18 cellular contexts compared by ENCODE assay signal in genomic region chr3:56771376-56771775, GRCh38. TPM values are rescaled to one million over a fixed set of nuclear protein-coding genes. Genes with fewer than 3 reads are reported as not detected.
DNase-seq lines count a peak whose midpoint lies in the region; ATAC-seq and TF ChIP-seq lines count a peak whose summit lies in the region.
"Had no signal": no experiment of that assay in that cellular context is flagged by ENCODE, and none has a peak within 500 bp of the region (broad histone marks: within the 10 kb centered on the region; RNA-seq: fewer than 3 reads in every experiment).

No MANE protein-coding gene starts in this region.

- CTCF ChIA-PET in CD4-positive, alpha-beta memory T cell (lab: Charles Lee; ENCODE audit: partially characterized antibody), result interaction anchor here (1.6 to 7.0 kb wide), 2 partner anchors 11 to 28 kb away, joined by 6 to 28 read pairs; no protein-coding TSS in a partner anchor
- CTCF ChIA-PET in activated CD8-positive, alpha-beta T cell treated with anti-CD3 and anti-CD28 coated beads for 36 hours (lab: Charles Lee), result interaction anchor here (1.5 to 3.1 kb wide), 3 partner anchors 11 to 27 kb away, joined by 3 to 16 read pairs (median 5); no protein-coding TSS in a partner anchor
- CTCF ChIA-PET in naive thymus-derived CD4-positive, alpha-beta T cell (lab: Charles Lee), result no interaction called here

- H3K4me3 ChIP-seq in CD4-positive, alpha-beta memory T cell (ENCODE audit: low read length in 2 of 2), result no peak overlapping the region
- H3K4me3 ChIP-seq in naive thymus-derived CD4-positive, alpha-beta T cell (ENCODE audit: low read length), result no peak overlapping the region
- H3K4me3 ChIP-seq: BLaER1 treated with 17β-estradiol and CSF1 and Interleukin-3, amounts not matched to agents 10 nM and 100 nM; lung; prostate gland; skin epidermis; thoracic aorta had no signal

- no peak for TF ChIP-seq CTCF in activated CD8-positive, alpha-beta T cell treated with anti-CD3 and anti-CD28 coated beads for 36 hours (IDR thresholded peaks at IDR 0.05)

- H3K4me3 Mint-ChIP-seq in CD4-positive, alpha-beta memory T cell, result peak overlapping the region in 3 of 8 donors; percentile 26 to 43 (median 42)
- no peak overlapping the region for H3K4me3 Mint-ChIP-seq in activated CD8-positive, alpha-beta T cell treated with anti-CD3 and anti-CD28 coated beads for 36 hours
- peak overlapping the region in 1 of 10 donors; percentile 3 for H3K4me3 Mint-ChIP-seq in naive thymus-derived CD4-positive, alpha-beta T cell
- H3K4me3 Mint-ChIP-seq: brain, HFFc6 had no signal

- no peaks in the 10 kb centered on the region for H3K27me3 ChIP-seq in CD4-positive, alpha-beta memory T cell (ENCODE audit: insufficient read depth, low read length)
- no peaks in the 10 kb centered on the region for H3K27me3 ChIP-seq in naive thymus-derived CD4-positive, alpha-beta T cell (ENCODE audit: control insufficient read depth in 2 of 2, insufficient read depth in 2 of 2, low read length in 2 of 2)
- H3K27me3 ChIP-seq: BLaER1 treated with 17β-estradiol and CSF1 and Interleukin-3, amounts not matched to agents 10 nM and 100 nM had no signal

- peaks cover 36 to 75% (median 57%) of the 10 kb centered on the region in 4 donors for H3K4me1 Mint-ChIP-seq in CD4-positive, alpha-beta memory T cell
- H3K4me1 Mint-ChIP-seq in activated CD8-positive, alpha-beta T cell treated with anti-CD3 and anti-CD28 coated beads for 36 hours (ENCODE audit: low read depth), result peaks cover 67% of the 10 kb centered on the region
- H3K4me1 Mint-ChIP-seq in naive thymus-derived CD4-positive, alpha-beta T cell, result peaks cover 50 to 84% (median 72%) of the 10 kb centered on the region in 7 donors

- no peaks in the 10 kb centered on the region for H3K9me3 Mint-ChIP-seq in CD4-positive, alpha-beta memory T cell
- no peaks in the 10 kb centered on the region for H3K9me3 Mint-ChIP-seq in activated CD8-positive, alpha-beta T cell treated with anti-CD3 and anti-CD28 coated beads for 36 hours
- peaks cover 0 to 1% (median 0%) of the 10 kb centered on the region in 11 donors for H3K9me3 Mint-ChIP-seq in naive thymus-derived CD4-positive, alpha-beta T cell
- H3K9me3 Mint-ChIP-seq: brain, HFFc6 had no signal

- no peak overlapping the region for H3K27ac ChIP-seq in CD4-positive, alpha-beta memory T cell (ENCODE audit: low read depth, low read length)
- peak overlapping the region; percentile 31 for H3K27ac ChIP-seq in naive thymus-derived CD4-positive, alpha-beta T cell (ENCODE audit: low read depth, low read length)
- H3K27ac ChIP-seq: BLaER1 treated with 17β-estradiol and CSF1 and Interleukin-3, amounts not matched to agents 10 nM and 100 nM; prostate gland; skin epidermis; thoracic aorta had no signal

- no peaks in the 10 kb centered on the region for H3K27me3 Mint-ChIP-seq in CD4-positive, alpha-beta memory T cell
- H3K27me3 Mint-ChIP-seq in activated CD8-positive, alpha-beta T cell treated with anti-CD3 and anti-CD28 coated beads for 36 hours, result no peaks in the 10 kb centered on the region
- H3K27me3 Mint-ChIP-seq in naive thymus-derived CD4-positive, alpha-beta T cell, result no peaks in the 10 kb centered on the region
- H3K27me3 Mint-ChIP-seq: brain had no signal

- ATAC-seq in activated CD8-positive, alpha-beta T cell treated with anti-CD3 and anti-CD28 coated beads for 36 hours, result no peak
- no peak for ATAC-seq in naive thymus-derived CD4-positive, alpha-beta T cell

- intact Hi-C loops in CD4-positive, alpha-beta memory T cell (cut with micrococcal nuclease), result no loop called here
- intact Hi-C loops in activated CD8-positive, alpha-beta T cell treated with anti-CD3 and anti-CD28 coated beads for 36 hours (cut with micrococcal nuclease), result no loop called here
- intact Hi-C loops in naive thymus-derived CD4-positive, alpha-beta T cell (cut with micrococcal nuclease), result no loop called here

- H3K4me1 ChIP-seq in CD4-positive, alpha-beta memory T cell (ENCODE audit: insufficient read depth, low read length), result peaks cover 54% of the 10 kb centered on the region
- peaks cover 18 to 31% of the 10 kb centered on the region in 2 donors for H3K4me1 ChIP-seq in naive thymus-derived CD4-positive, alpha-beta T cell (ENCODE audit: control insufficient read depth in 2 of 2, insufficient read depth in 2 of 2, low read length in 2 of 2)
- H3K4me1 ChIP-seq: prostate gland had no signal

- peak overlapping the region; percentile 29 to 83 (median 77) for H3K27ac Mint-ChIP-seq in CD4-positive, alpha-beta memory T cell
- peak overlapping the region; percentile 69 for H3K27ac Mint-ChIP-seq in activated CD8-positive, alpha-beta T cell treated with anti-CD3 and anti-CD28 coated beads for 36 hours
- peak overlapping the region; percentile 34 to 98 (median 60) for H3K27ac Mint-ChIP-seq in naive thymus-derived CD4-positive, alpha-beta T cell
- H3K27ac Mint-ChIP-seq: HFFc6 had no signal

- H3K9me3 ChIP-seq in CD4-positive, alpha-beta memory T cell (ENCODE audit: control insufficient read depth in 1 of 2, low read length in 2 of 2), result no peaks in the 10 kb centered on the region
- H3K9me3 ChIP-seq in naive thymus-derived CD4-positive, alpha-beta T cell (ENCODE audit: control insufficient read depth in 2 of 3, low read length in 3 of 3), result no peaks in the 10 kb centered on the region
- H3K9me3 ChIP-seq: BLaER1 treated with 17β-estradiol and CSF1 and Interleukin-3, amounts not matched to agents 10 nM and 100 nM; prostate gland; thoracic aorta had no signal

- peak; percentile 6 to 61 for DNase-seq in NCI-H2081 (lab: John Stamatoyannopoulos, UW)
- DNase-seq in NCI-H2081 treated with DMSO at 0.1 percent for 48 hours (lab: John Stamatoyannopoulos, UW), result no peak
- no peak for DNase-seq in CD4-positive, alpha-beta memory T cell
- no peak for DNase-seq in activated CD8-positive, alpha-beta T cell treated with anti-CD3 and anti-CD28 coated beads for 36 hours
- no peak for DNase-seq in naive thymus-derived CD4-positive, alpha-beta T cell
- DNase-seq in stimulated activated CD4-positive, alpha-beta T cell treated with anti-CD3 and anti-CD28 coated beads, Interleukin-4, amount 100 ng/mL, for 1 hour, result no peak
- DNase-seq in stimulated activated CD8-positive, alpha-beta memory T cell treated with anti-CD3 and anti-CD28 coated beads, Interleukin-4, amount 100 ng/mL, for 48 hours, result no peak
- no peak for DNase-seq in HuH-7.5 (ENCODE audit: low spot score)
- DNase-seq: DMS79; HFFc6; NCI-H1436 treated with DMSO at 0.1 percent for 48 hours; stimulated activated CD4-positive, alpha-beta T cell treated with anti-CD3 and anti-CD28 coated beads, Interleukin-4, amount 100 ng/mL, for 4 hours had no signal

- H3K36me3 ChIP-seq in CD4-positive, alpha-beta memory T cell (ENCODE audit: insufficient read depth, low read length), result peaks cover 44% of the 10 kb centered on the region
- H3K36me3 ChIP-seq in naive thymus-derived CD4-positive, alpha-beta T cell (ENCODE audit: control insufficient read depth in 2 of 3, insufficient read depth in 3 of 3, low read length in 3 of 3), result peaks cover 2 to 57% (median 23%) of the 10 kb centered on the region in 3 experiments
- H3K36me3 ChIP-seq: prostate gland, thoracic aorta had no signal

- POLR2A ChIA-PET in CD4-positive, alpha-beta memory T cell (lab: Charles Lee; ENCODE audit: partially characterized antibody), result interaction anchor here (5.8 kb wide), 1 partner anchor 11 kb away, joined by 25 read pairs; no protein-coding TSS in a partner anchor
- POLR2A ChIA-PET in activated CD8-positive, alpha-beta T cell treated with anti-CD3 and anti-CD28 coated beads for 36 hours (lab: Charles Lee), result interaction anchor here (0.9 to 1.2 kb wide), 2 partner anchors 12 to 18 kb away, joined by 4 read pairs; no protein-coding TSS in a partner anchor
- POLR2A ChIA-PET in naive thymus-derived CD4-positive, alpha-beta T cell (lab: Charles Lee), result interaction anchor here (1.1 to 4.2 kb wide), 3 partner anchors 11 to 28 kb away, joined by 4 to 12 read pairs (median 8); no protein-coding TSS in a partner anchor

- peaks cover 51 to 75% of the 10 kb centered on the region in 2 donors for H3K36me3 Mint-ChIP-seq in CD4-positive, alpha-beta memory T cell
- peaks cover 57% of the 10 kb centered on the region for H3K36me3 Mint-ChIP-seq in activated CD8-positive, alpha-beta T cell treated with anti-CD3 and anti-CD28 coated beads for 36 hours (ENCODE audit: low read depth)
- peaks cover 21 to 57% (median 42%) of the 10 kb centered on the region in 5 donors for H3K36me3 Mint-ChIP-seq in naive thymus-derived CD4-positive, alpha-beta T cell

RNA-seq across cellular contexts. Expression of gene ARHGEF3, which starts 30.4 kb away (rescaled TPM):
- 100 to 1,000 TPM; 120 TPM for total RNA-seq in CD4-positive, alpha-beta memory T cell
- 100 to 1,000 TPM; 131 to 160 TPM for polyA plus RNA-seq in CD4-positive, alpha-beta memory T cell
- 10 to 100 TPM; 63.0 to 66.5 TPM for total RNA-seq in activated CD8-positive, alpha-beta T cell treated with anti-CD3 and anti-CD28 coated beads for 36 hours
- total RNA-seq in naive thymus-derived CD4-positive, alpha-beta T cell, result 10 to 100 TPM; 79.6 to 99.7 (median 87.0) TPM
- polyA plus RNA-seq in naive thymus-derived CD4-positive, alpha-beta T cell, result 10 to 100 TPM; 78.8 to 94.7 TPM

Comparison
In these comparisons a context has a peak if more than half of its experiments do, and no peak if none do; other contexts are left out.
1. DNase-seq: peak in NCI-H2081 (2 of 2); none in NCI-H2081 treated with DMSO at 0.1 percent for 48 hours (single experiment), CD4-positive, alpha-beta memory T cell (0 of 5), activated CD8-positive, alpha-beta T cell treated with anti-CD3 and anti-CD28 coated beads for 36 hours (single experiment), naive thymus-derived CD4-positive, alpha-beta T cell (0 of 9), stimulated activated CD4-positive, alpha-beta T cell treated with anti-CD3 and anti-CD28 coated beads, Interleukin-4, amount 100 ng/mL, for 1 hour (single experiment), stimulated activated CD8-positive, alpha-beta memory T cell treated with anti-CD3 and anti-CD28 coated beads, Interleukin-4, amount 100 ng/mL, for 48 hours (single experiment) and HuH-7.5 (single experiment).
2. Peak in every context shown above with its lines, with median percentiles within 50 percentile points of each other: H3K27ac Mint-ChIP-seq.